15 cellular contexts compared by ENCODE assay signal in the genomic region with DNA sequence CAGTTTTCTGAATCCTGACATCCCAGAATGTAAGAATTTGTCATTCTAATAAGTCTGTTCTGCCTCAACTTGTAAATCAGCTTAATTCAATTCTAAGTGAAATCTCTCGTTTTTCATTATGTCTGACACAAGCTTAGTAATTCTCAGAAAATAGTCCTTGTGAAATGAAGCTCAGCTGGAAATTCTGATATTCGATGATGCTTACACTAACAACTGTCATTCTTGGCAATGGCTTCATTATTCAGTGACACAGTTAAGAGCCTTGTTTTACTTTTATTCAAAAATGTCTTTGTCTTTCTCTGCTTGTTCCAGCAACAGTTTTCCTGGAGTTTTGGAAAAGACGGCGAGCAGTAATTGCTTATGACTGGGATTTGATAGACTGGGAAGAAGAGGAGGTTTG.
DNase-seq lines count a peak whose midpoint lies in the region; ATAC-seq and TF ChIP-seq lines count a peak whose summit lies in the region.
"Had no signal": no experiment of that assay in that cellular context is flagged by ENCODE, and none has a peak within 500 bp of the region (broad histone marks: within the 10 kb centered on the region; RNA-seq: fewer than 3 reads in every experiment).

No MANE protein-coding gene starts in this region.

- ATAC-seq in GM18870 (IDR thresholded peaks at IDR 0.05; ENCODE audit: unreplicated experiment) = no peak
- no peak for ATAC-seq in HG03175 (IDR thresholded peaks at IDR 0.05; ENCODE audit: unreplicated experiment)

- H3K4me1 ChIP-seq in A673 (ENCODE audit: insufficient read depth, low read length, poor library complexity, severe bottlenecking) = peaks cover 28% of the 10 kb centered on the region

- no TSS peak for BruUV-seq in A673 (replicated peaks; lab: Mats Ljungman, UMichigan)

- no peaks in the 10 kb centered on the region for H3K9me2 ChIP-seq in neural cell (ENCODE audit: insufficient read depth, low read length)

- H4K20me1 ChIP-seq in neural cell (ENCODE audit: insufficient read depth) = no peaks in the 10 kb centered on the region

- H3F3A ChIP-seq in neural cell (ENCODE audit: insufficient read depth, low read length, poor library complexity, severe bottlenecking) = peaks cover 5% of the 10 kb centered on the region

- CTCF ChIA-PET in A673 (lab: Charles Lee) = no interaction called here

- peak; percentile 36 for TF ChIP-seq EP300 in neural cell (conservative IDR thresholded peaks at IDR 0.05; ENCODE audit: poor library complexity, severe bottlenecking)

- TF ChIP-seq CTCF in A673 (conservative IDR thresholded peaks at IDR 0.05; ENCODE audit: low read depth, low read length) (no peak), VCaP (conservative IDR thresholded peaks at IDR 0.05) (no peak), neural cell (IDR thresholded peaks at IDR 0.05; ENCODE audit: poor library complexity, severe bottlenecking) (no peak)

- peak overlapping the region; percentile 23 for H3K4me2 ChIP-seq in neural cell (ENCODE audit: low read length)

- intact Hi-C loops in A673 (cut with micrococcal nuclease; ENCODE audit: unreplicated experiment) = no loop called here

- H3K9ac ChIP-seq in neural cell (ENCODE audit: low read length) = no peak overlapping the region

- POLR2A ChIA-PET in A673 (lab: Charles Lee; ENCODE audit: low non-redundant PET) = no interaction called here

- H3K4me3 ChIP-seq in A673 (ENCODE audit: low read depth, low read length, poor library complexity, severe bottlenecking) (no peak overlapping the region), neural cell (ENCODE audit: low read length) (peak overlapping the region; percentile 12)

- DNase-seq in A673 (ENCODE audit: low spot score) (peak; percentile 23), globus pallidus (ENCODE audit: low spot score) (peak; percentile 74), CD1c-positive myeloid dendritic cell (ENCODE audit: extremely low spot score) (no peak), NCI-H526 treated with DMSO at 0.1 percent for 48 hours (lab: John Stamatoyannopoulos, UW) (no peak)
- DNase-seq: 8988T; ACHN; CD4-positive, alpha-beta memory T cell; DMS79 treated with DMSO at 0.1 percent for 48 hours; EL; GOT3; H9 had no signal

- H3K9me3 ChIP-seq in A673 (ENCODE audit: low read depth, low read length, poor library complexity, severe bottlenecking) = no peaks in the 10 kb centered on the region
- H3K9me3 ChIP-seq in neural cell (ENCODE audit: low read length) = no peaks in the 10 kb centered on the region

- no peak overlapping the region for H2AFZ ChIP-seq in neural cell (ENCODE audit: low read depth, low read length)

- peak overlapping the region; percentile 62 for H3K27ac ChIP-seq in A673 (ENCODE audit: low read depth, low read length, poor library complexity, severe bottlenecking)
- peak overlapping the region; percentile 50; the same call in 1 of the 2 replicates for H3K27ac ChIP-seq in VCaP
- peak overlapping the region; percentile 24 for H3K27ac ChIP-seq in neural cell (ENCODE audit: low read length)

- H3K79me2 ChIP-seq in neural cell (replicated peaks; ENCODE audit: insufficient read depth, low read length) = no peaks in the 10 kb centered on the region

- no peaks in the 10 kb centered on the region for H3K36me3 ChIP-seq in A673 (ENCODE audit: insufficient read depth, low read length, poor library complexity, severe bottlenecking)
- H3K36me3 ChIP-seq in neural cell (ENCODE audit: insufficient read depth, low read length) = no peaks in the 10 kb centered on the region

- H3K27me3 ChIP-seq in A673 (replicated peaks; ENCODE audit: insufficient read depth, low read depth, low read length, poor library complexity) (no peaks in the 10 kb centered on the region), neural cell (ENCODE audit: insufficient read depth, low read depth, low read length) (no peaks in the 10 kb centered on the region)

- no peak for TF ChIP-seq RAD21 in neural cell (conservative IDR thresholded peaks at IDR 0.05)

TF ChIP-seq in neural cell, 6 proteins besides CTCF, POLR2A, EP300 and RAD21:
- TF ChIP-seq POLR2AphosphoS5 (IDR thresholded peaks at IDR 0.05) = no peak
- no peak for TF ChIP-seq EZH2 (IDR thresholded peaks at IDR 0.05; ENCODE audit: borderline replicate concordance, insufficient read depth, low read length, poor library complexity, severe bottlenecking)
- TF ChIP-seq, protein P1, sequence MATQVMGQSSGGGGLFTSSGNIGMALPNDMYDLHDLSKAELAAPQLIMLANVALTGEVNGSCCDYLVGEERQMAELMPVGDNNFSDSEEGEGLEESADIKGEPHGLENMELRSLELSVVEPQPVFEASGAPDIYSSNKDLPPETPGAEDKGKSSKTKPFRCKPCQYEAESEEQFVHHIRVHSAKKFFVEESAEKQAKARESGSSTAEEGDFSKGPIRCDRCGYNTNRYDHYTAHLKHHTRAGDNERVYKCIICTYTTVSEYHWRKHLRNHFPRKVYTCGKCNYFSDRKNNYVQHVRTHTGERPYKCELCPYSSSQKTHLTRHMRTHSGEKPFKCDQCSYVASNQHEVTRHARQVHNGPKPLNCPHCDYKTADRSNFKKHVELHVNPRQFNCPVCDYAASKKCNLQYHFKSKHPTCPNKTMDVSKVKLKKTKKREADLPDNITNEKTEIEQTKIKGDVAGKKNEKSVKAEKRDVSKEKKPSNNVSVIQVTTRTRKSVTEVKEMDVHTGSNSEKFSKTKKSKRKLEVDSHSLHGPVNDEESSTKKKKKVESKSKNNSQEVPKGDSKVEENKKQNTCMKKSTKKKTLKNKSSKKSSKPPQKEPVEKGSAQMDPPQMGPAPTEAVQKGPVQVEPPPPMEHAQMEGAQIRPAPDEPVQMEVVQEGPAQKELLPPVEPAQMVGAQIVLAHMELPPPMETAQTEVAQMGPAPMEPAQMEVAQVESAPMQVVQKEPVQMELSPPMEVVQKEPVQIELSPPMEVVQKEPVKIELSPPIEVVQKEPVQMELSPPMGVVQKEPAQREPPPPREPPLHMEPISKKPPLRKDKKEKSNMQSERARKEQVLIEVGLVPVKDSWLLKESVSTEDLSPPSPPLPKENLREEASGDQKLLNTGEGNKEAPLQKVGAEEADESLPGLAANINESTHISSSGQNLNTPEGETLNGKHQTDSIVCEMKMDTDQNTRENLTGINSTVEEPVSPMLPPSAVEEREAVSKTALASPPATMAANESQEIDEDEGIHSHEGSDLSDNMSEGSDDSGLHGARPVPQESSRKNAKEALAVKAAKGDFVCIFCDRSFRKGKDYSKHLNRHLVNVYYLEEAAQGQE (IDR thresholded peaks at IDR 0.05; ENCODE audit: borderline replicate concordance) = peak; percentile 85
- TF ChIP-seq SMC3 (conservative IDR thresholded peaks at IDR 0.05; ENCODE audit: poor library complexity) = no peak
- TF ChIP-seq MXI1 (conservative IDR thresholded peaks at IDR 0.05; ENCODE audit: poor library complexity, severe bottlenecking) = no peak
- TF ChIP-seq TAF1 (IDR thresholded peaks at IDR 0.05; ENCODE audit: low read depth) = no peak
TF ChIP-seq in neural cell: peak in this region for 1.

Comparison
In these comparisons a context has a peak if more than half of its experiments do, and no peak if none do; other contexts are left out.
1. DNase-seq: peak in A673 (single experiment) and globus pallidus (single experiment); none in CD1c-positive myeloid dendritic cell (single experiment) and NCI-H526 treated with DMSO at 0.1 percent for 48 hours (single experiment).
2. Peak in every context shown above with its lines, with median percentiles within 50 percentile points of each other: H3K27ac ChIP-seq.